In genomic region chrX:2707334-2707760, GRCh38 we compare ENCODE assay signal across 8 cellular contexts. TPM values are rescaled to one million over a fixed set of nuclear protein-coding genes. Genes with fewer than 3 reads are reported as not detected.
DNase-seq lines count a peak whose midpoint lies in the region; ATAC-seq and TF ChIP-seq lines count a peak whose summit lies in the region.

No MANE protein-coding gene starts in this region.

- H3K23ac ChIP-seq in trophoblast cell (ENCODE audit: low read length) = no peak overlapping the region

- H3K4me3 ChIP-seq in fibroblast of mammary gland (ENCODE audit: control insufficient read depth, low read depth, low read length) = no peak overlapping the region
- no peak overlapping the region for H3K4me3 ChIP-seq in trophoblast cell (ENCODE audit: low read depth, low read length)

- H3K27me3 Mint-ChIP-seq in activated CD8-positive, alpha-beta T cell treated with anti-CD3 and anti-CD28 coated beads, Interleukin-2, amount 10 ng/mL, durations not matched to agents 7 days and 5 days (ENCODE audit: low read depth) = no peaks in the 10 kb centered on the region

- H3K4me2 ChIP-seq in trophoblast cell (ENCODE audit: low read length) = peak overlapping the region; percentile 40

- peak overlapping the region; percentile 84 for H3K27ac ChIP-seq in trophoblast cell (ENCODE audit: low read depth, low read length)

- no CpG with 5 or more reads among the region's 12 CpGs for WGBS in trophoblast cell (ENCODE audit: extremely low coverage, insufficient coverage, insufficient read length)

- H3K9ac ChIP-seq in trophoblast cell (ENCODE audit: low read length) = no peak overlapping the region

- H3K4me3 Mint-ChIP-seq in activated CD8-positive, alpha-beta T cell treated with anti-CD3 and anti-CD28 coated beads, Interleukin-2, amount 10 ng/mL, durations not matched to agents 7 days and 5 days = peak overlapping the region; percentile 37

- peaks cover 47% of the 10 kb centered on the region for H3K36me3 Mint-ChIP-seq in activated CD8-positive, alpha-beta T cell treated with anti-CD3 and anti-CD28 coated beads, Interleukin-2, amount 10 ng/mL, durations not matched to agents 7 days and 5 days (ENCODE audit: low read depth)

- no peak overlapping the region for H3K18ac ChIP-seq in trophoblast cell (ENCODE audit: low read length)

- H3K9me3 ChIP-seq in trophoblast cell (ENCODE audit: insufficient read depth, low read depth, low read length) = peaks cover 6% of the 10 kb centered on the region

- peak overlapping the region; percentile 50 for H2BK5ac ChIP-seq in trophoblast cell (ENCODE audit: low read depth, low read length, poor library complexity)

- no peak overlapping the region for H2BK12ac ChIP-seq in trophoblast cell (ENCODE audit: low read length)

- no peak overlapping the region for H3K14ac ChIP-seq in trophoblast cell (ENCODE audit: low read length)

- H3K27me3 ChIP-seq in trophoblast cell (ENCODE audit: insufficient read depth, low read length) = no peaks in the 10 kb centered on the region

- H4K8ac ChIP-seq in trophoblast cell (ENCODE audit: low read depth, low read length) = no peak overlapping the region

- peaks cover 18% of the 10 kb centered on the region for H3K79me2 ChIP-seq in trophoblast cell (ENCODE audit: control insufficient read depth, insufficient read depth, low read length, poor library complexity)

- H4K12ac ChIP-seq in trophoblast cell (ENCODE audit: low read depth, low read length) = no peak overlapping the region

- peak overlapping the region; percentile 81 for H3K27ac Mint-ChIP-seq in activated CD8-positive, alpha-beta T cell treated with anti-CD3 and anti-CD28 coated beads, Interleukin-2, amount 10 ng/mL, durations not matched to agents 7 days and 5 days

- no peak overlapping the region for H3K4ac ChIP-seq in trophoblast cell (ENCODE audit: low read depth, low read length)

- ATAC-seq in GM19463 (IDR thresholded peaks at IDR 0.05; ENCODE audit: unreplicated experiment) (peak; percentile 93), HG03565 (IDR thresholded peaks at IDR 0.05; ENCODE audit: unreplicated experiment) (peak; percentile 86)
- peak; percentile 52 for ATAC-seq in activated CD8-positive, alpha-beta T cell treated with anti-CD3 and anti-CD28 coated beads, Interleukin-2, amount 10 ng/mL, durations not matched to agents 7 days and 5 days

- peaks cover 86% of the 10 kb centered on the region for H3K4me1 Mint-ChIP-seq in activated CD8-positive, alpha-beta T cell treated with anti-CD3 and anti-CD28 coated beads, Interleukin-2, amount 10 ng/mL, durations not matched to agents 7 days and 5 days (ENCODE audit: low read depth)

- no peak overlapping the region for H2BK120ac ChIP-seq in trophoblast cell (ENCODE audit: insufficient read depth, low read length, poor library complexity)

- no peaks in the 10 kb centered on the region for H3K9me3 Mint-ChIP-seq in activated CD8-positive, alpha-beta T cell treated with anti-CD3 and anti-CD28 coated beads, Interleukin-2, amount 10 ng/mL, durations not matched to agents 7 days and 5 days (ENCODE audit: insufficient read depth)

- H2AK5ac ChIP-seq in trophoblast cell (ENCODE audit: low read length) = no peak overlapping the region

- peak; percentile 63 for DNase-seq in Ammon's horn (ENCODE audit: low spot score)
- peak; percentile 72 for DNase-seq in activated CD8-positive, alpha-beta T cell treated with anti-CD3 and anti-CD28 coated beads, Interleukin-2, amount 10 ng/mL, durations not matched to agents 7 days and 5 days
- peak; percentile 97 for DNase-seq in fibroblast of mammary gland (ENCODE audit: low read depth)
- DNase-seq in trophoblast cell = peak; percentile 88 to 95
- no peak for DNase-seq in OCI-M1 (lab: John Stamatoyannopoulos, UW)
- DNase-seq in Kasumi-1 (lab: John Stamatoyannopoulos, UW) = no peak

- POLR2A ChIA-PET in activated CD8-positive, alpha-beta T cell treated with anti-CD3 and anti-CD28 coated beads, Interleukin-2, amount 10 ng/mL, durations not matched to agents 7 days and 5 days (lab: Charles Lee) = no interaction called here

- no peak for TF ChIP-seq CTCF in fibroblast of mammary gland (conservative IDR thresholded peaks at IDR 0.05; ENCODE audit: control insufficient read depth, insufficient read depth, low read depth, low read length)

- peak overlapping the region; percentile 56 for H4K91ac ChIP-seq in trophoblast cell (ENCODE audit: low read depth, low read length)

- peaks cover 11% of the 10 kb centered on the region for H3K79me1 ChIP-seq in trophoblast cell (ENCODE audit: low read length)

- H3K36me3 ChIP-seq in trophoblast cell (ENCODE audit: control insufficient read depth in 1 of 2, insufficient read depth in 2 of 2, low read length in 2 of 2) = peaks cover 2 to 6% of the 10 kb centered on the region in 2 experiments

- CTCF ChIA-PET in activated CD8-positive, alpha-beta T cell treated with anti-CD3 and anti-CD28 coated beads, Interleukin-2, amount 10 ng/mL, durations not matched to agents 7 days and 5 days (lab: Charles Lee) = no interaction called here

- H2AFZ ChIP-seq in trophoblast cell (ENCODE audit: insufficient read depth, low read length, poor library complexity) = no peak overlapping the region

- H3K4me1 ChIP-seq in trophoblast cell (ENCODE audit: control insufficient read depth in 1 of 2, insufficient read depth in 2 of 2, low read length in 2 of 2) = peaks cover 28 to 54% of the 10 kb centered on the region in 2 experiments

RNA-seq across cellular contexts. Expression of gene CD99, which starts 16.3 kb away (rescaled TPM):
- total RNA-seq in activated CD8-positive, alpha-beta T cell treated with anti-CD3 and anti-CD28 coated beads, Interleukin-2, amount 10 ng/mL, durations not matched to agents 7 days and 5 days = 100 to 1,000 TPM; 208 to 219 TPM
- polyA plus RNA-seq in trophoblast cell (2013) = 627 and 651 TPM in 2 replicates

RNA-seq across cellular contexts. Expression of gene XG, which starts 44.5 kb away (rescaled TPM):
- total RNA-seq in activated CD8-positive, alpha-beta T cell treated with anti-CD3 and anti-CD28 coated beads, Interleukin-2, amount 10 ng/mL, durations not matched to agents 7 days and 5 days = not detected
- 0.07 TPM in 2 replicates for polyA plus RNA-seq in trophoblast cell (2013)

Comparison
In these comparisons a context has a peak if more than half of its experiments do, and no peak if none do; other contexts are left out.
1. DNase-seq: peak in Ammon's horn (single experiment), activated CD8-positive, alpha-beta T cell treated with anti-CD3 and anti-CD28 coated beads, Interleukin-2, amount 10 ng/mL, durations not matched to agents 7 days and 5 days (single experiment), fibroblast of mammary gland (single experiment) and trophoblast cell (2 of 2); none in OCI-M1 (single experiment) and Kasumi-1 (0 of 2).
2. Peak in every context shown above with its lines, with median percentiles within 50 percentile points of each other: ATAC-seq.